In the genomic region with DNA sequence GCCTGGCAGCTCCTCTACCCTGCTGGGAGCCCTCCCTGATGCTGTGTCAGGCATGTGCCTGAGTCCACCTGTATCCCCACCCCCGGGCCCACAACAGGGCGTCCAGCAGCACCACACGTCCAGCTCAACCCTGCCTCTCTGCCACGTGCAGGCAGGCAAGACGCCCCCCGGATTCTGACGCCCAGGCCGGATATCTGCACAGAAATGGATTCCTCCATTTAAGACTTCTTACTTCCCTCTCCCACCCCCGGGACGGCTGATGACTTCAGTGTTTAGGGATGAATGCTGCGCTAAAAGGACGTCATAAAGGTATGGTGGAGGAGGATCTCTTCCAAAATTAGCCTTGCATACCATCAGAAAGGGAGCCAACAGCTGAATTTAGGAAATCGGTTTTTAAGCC, we compare ENCODE assay signal across 2 cellular contexts.
TF ChIP-seq lines count a peak whose summit lies in the region.

No MANE protein-coding gene starts in this region.

TF ChIP-seq in GM23338, 12 proteins besides CTCF, POLR2A, EP300 and RAD21 (continues in another document):
- TF ChIP-seq, protein P1, sequence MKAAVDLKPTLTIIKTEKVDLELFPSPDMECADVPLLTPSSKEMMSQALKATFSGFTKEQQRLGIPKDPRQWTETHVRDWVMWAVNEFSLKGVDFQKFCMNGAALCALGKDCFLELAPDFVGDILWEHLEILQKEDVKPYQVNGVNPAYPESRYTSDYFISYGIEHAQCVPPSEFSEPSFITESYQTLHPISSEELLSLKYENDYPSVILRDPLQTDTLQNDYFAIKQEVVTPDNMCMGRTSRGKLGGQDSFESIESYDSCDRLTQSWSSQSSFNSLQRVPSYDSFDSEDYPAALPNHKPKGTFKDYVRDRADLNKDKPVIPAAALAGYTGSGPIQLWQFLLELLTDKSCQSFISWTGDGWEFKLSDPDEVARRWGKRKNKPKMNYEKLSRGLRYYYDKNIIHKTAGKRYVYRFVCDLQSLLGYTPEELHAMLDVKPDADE (IDR thresholded peaks at IDR 0.05), result no peak
- TF ChIP-seq, protein P2, sequence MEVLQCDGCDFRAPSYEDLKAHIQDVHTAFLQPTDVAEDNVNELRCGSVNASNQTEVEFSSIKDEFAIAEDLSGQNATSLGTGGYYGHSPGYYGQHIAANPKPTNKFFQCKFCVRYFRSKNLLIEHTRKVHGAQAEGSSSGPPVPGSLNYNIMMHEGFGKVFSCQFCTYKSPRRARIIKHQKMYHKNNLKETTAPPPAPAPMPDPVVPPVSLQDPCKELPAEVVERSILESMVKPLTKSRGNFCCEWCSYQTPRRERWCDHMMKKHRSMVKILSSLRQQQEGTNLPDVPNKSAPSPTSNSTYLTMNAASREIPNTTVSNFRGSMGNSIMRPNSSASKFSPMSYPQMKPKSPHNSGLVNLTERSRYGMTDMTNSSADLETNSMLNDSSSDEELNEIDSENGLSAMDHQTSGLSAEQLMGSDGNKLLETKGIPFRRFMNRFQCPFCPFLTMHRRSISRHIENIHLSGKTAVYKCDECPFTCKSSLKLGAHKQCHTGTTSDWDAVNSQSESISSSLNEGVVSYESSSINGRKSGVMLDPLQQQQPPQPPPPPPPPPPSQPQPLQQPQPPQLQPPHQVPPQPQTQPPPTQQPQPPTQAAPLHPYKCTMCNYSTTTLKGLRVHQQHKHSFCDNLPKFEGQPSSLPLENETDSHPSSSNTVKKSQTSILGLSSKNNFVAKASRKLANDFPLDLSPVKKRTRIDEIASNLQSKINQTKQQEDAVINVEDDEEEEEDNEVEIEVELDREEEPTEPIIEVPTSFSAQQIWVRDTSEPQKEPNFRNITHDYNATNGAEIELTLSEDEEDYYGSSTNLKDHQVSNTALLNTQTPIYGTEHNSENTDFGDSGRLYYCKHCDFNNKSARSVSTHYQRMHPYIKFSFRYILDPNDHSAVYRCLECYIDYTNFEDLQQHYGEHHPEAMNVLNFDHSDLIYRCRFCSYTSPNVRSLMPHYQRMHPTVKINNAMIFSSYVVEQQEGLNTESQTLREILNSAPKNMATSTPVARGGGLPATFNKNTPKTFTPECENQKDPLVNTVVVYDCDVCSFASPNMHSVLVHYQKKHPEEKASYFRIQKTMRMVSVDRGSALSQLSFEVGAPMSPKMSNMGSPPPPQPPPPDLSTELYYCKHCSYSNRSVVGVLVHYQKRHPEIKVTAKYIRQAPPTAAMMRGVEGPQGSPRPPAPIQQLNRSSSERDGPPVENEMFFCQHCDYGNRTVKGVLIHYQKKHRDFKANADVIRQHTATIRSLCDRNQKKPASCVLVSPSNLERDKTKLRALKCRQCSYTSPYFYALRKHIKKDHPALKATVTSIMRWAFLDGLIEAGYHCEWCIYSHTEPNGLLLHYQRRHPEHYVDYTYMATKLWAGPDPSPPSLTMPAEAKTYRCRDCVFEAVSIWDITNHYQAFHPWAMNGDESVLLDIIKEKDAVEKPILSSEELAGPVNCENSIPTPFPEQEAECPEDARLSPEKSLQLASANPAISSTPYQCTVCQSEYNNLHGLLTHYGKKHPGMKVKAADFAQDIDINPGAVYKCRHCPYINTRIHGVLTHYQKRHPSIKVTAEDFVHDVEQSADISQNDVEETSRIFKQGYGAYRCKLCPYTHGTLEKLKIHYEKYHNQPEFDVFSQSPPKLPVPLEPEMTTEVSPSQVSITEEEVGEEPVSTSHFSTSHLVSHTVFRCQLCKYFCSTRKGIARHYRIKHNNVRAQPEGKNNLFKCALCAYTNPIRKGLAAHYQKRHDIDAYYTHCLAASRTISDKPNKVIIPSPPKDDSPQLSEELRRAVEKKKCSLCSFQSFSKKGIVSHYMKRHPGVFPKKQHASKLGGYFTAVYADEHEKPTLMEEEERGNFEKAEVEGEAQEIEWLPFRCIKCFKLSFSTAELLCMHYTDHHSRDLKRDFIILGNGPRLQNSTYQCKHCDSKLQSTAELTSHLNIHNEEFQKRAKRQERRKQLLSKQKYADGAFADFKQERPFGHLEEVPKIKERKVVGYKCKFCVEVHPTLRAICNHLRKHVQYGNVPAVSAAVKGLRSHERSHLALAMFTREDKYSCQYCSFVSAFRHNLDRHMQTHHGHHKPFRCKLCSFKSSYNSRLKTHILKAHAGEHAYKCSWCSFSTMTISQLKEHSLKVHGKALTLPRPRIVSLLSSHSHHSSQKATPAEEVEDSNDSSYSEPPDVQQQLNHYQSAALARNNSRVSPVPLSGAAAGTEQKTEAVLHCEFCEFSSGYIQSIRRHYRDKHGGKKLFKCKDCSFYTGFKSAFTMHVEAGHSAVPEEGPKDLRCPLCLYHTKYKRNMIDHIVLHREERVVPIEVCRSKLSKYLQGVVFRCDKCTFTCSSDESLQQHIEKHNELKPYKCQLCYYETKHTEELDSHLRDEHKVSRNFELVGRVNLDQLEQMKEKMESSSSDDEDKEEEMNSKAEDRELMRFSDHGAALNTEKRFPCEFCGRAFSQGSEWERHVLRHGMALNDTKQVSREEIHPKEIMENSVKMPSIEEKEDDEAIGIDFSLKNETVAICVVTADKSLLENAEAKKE (CRISPR knock-in tag; IDR thresholded peaks at IDR 0.05), result no peak
- TF ChIP-seq ZNF331 (CRISPR knock-in tag; IDR thresholded peaks at IDR 0.05; ENCODE audit: low read depth) (no peak), NANOG (IDR thresholded peaks at IDR 0.05; ENCODE audit: borderline replicate concordance) (no peak), EZH2 (IDR thresholded peaks at IDR 0.05; ENCODE audit: low read depth, unreplicated experiment) (no peak), JUNB (IDR thresholded peaks at IDR 0.05; ENCODE audit: unreplicated experiment) (no peak), EZH2phosphoT487 (IDR thresholded peaks at IDR 0.05; ENCODE audit: unreplicated experiment) (no peak), POLR2AphosphoS5 (IDR thresholded peaks at IDR 0.05; ENCODE audit: low read depth) (no peak), CREB1 (CRISPR knock-in tag; IDR thresholded peaks at IDR 0.05; ENCODE audit: low read depth) (no peak)
- TF ChIP-seq, protein P3, sequence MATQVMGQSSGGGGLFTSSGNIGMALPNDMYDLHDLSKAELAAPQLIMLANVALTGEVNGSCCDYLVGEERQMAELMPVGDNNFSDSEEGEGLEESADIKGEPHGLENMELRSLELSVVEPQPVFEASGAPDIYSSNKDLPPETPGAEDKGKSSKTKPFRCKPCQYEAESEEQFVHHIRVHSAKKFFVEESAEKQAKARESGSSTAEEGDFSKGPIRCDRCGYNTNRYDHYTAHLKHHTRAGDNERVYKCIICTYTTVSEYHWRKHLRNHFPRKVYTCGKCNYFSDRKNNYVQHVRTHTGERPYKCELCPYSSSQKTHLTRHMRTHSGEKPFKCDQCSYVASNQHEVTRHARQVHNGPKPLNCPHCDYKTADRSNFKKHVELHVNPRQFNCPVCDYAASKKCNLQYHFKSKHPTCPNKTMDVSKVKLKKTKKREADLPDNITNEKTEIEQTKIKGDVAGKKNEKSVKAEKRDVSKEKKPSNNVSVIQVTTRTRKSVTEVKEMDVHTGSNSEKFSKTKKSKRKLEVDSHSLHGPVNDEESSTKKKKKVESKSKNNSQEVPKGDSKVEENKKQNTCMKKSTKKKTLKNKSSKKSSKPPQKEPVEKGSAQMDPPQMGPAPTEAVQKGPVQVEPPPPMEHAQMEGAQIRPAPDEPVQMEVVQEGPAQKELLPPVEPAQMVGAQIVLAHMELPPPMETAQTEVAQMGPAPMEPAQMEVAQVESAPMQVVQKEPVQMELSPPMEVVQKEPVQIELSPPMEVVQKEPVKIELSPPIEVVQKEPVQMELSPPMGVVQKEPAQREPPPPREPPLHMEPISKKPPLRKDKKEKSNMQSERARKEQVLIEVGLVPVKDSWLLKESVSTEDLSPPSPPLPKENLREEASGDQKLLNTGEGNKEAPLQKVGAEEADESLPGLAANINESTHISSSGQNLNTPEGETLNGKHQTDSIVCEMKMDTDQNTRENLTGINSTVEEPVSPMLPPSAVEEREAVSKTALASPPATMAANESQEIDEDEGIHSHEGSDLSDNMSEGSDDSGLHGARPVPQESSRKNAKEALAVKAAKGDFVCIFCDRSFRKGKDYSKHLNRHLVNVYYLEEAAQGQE (IDR thresholded peaks at IDR 0.05; ENCODE audit: unreplicated experiment), result no peak

TF ChIP-seq in H1, 55 proteins besides CTCF, POLR2A, EP300 and RAD21:
- TF ChIP-seq EGR1 (IDR thresholded peaks at IDR 0.05; ENCODE audit: borderline replicate concordance, low read depth, low read length), result no peak
